ENCODE assay signal across 15 cellular contexts in genomic region chr17:45934044-45934979, GRCh38. TPM values are rescaled to one million over a fixed set of nuclear protein-coding genes. Genes with fewer than 3 reads are reported as not detected.
DNase-seq lines count a peak whose midpoint lies in the region; TF ChIP-seq lines count a peak whose summit lies in the region.
"Had no signal": no experiment of that assay in that cellular context is flagged by ENCODE, and none has a peak within 500 bp of the region (broad histone marks: within the 10 kb centered on the region; RNA-seq: fewer than 3 reads in every experiment).

No MANE protein-coding gene starts in this region.

- no peak overlapping the region for H2AFZ ChIP-seq in osteoblast (ENCODE audit: low read length)

- H3K9me3 ChIP-seq in osteoblast (ENCODE audit: low read depth, low read length): no peaks in the 10 kb centered on the region
- H3K9me3 ChIP-seq: A549, BE2C, HAP-1 had no signal

- DNase-seq in cerebellar cortex (ENCODE audit: low spot score): peak; percentile 29
- DNase-seq in osteoblast (ENCODE audit: insufficient read length, low spot score, missing footprints): peak; percentile 27
- no peak for DNase-seq in stimulated activated CD4-positive, alpha-beta T cell treated with anti-CD3 and anti-CD28 coated beads, Interleukin-4, amount 100 ng/mL, for 24 hours
- DNase-seq in HT-29 (ENCODE audit: low spot score): no peak
- no peak for DNase-seq in islet precursor cell
- DNase-seq: BE2C; CD8-positive, alpha-beta T cell; COR-L47; DMS153; DMS79 treated with DMSO at 0.1 percent for 48 hours; EL had no signal

- no peaks in the 10 kb centered on the region for H3K36me3 ChIP-seq in osteoblast (ENCODE audit: insufficient read depth, low read length)
- H3K36me3 ChIP-seq: BE2C, HAP-1 had no signal

- H3K4me2 ChIP-seq in osteoblast (ENCODE audit: insufficient read depth, low read length): no peak overlapping the region
- H3K4me2 ChIP-seq: A549 had no signal

- no peaks in the 10 kb centered on the region for H3K27me3 ChIP-seq in layer of hippocampus (ENCODE audit: control insufficient read depth, insufficient read depth, low read length)
- peaks cover 13% of the 10 kb centered on the region for H3K27me3 ChIP-seq in osteoblast (ENCODE audit: insufficient read depth, low read length)
- H3K27me3 ChIP-seq: BE2C had no signal

- H3K4me3 ChIP-seq in osteoblast (ENCODE audit: insufficient read depth, low read length): no peak overlapping the region
- H3K4me3 ChIP-seq: A549, HAP-1 had no signal

- H3K79me2 ChIP-seq in osteoblast (ENCODE audit: insufficient read depth, low read length): no peaks in the 10 kb centered on the region

- TF ChIP-seq CTCF in osteoblast (IDR thresholded peaks at IDR 0.05; ENCODE audit: extremely low read depth, low read depth, low read length): no peak

- H4K20me1 ChIP-seq in osteoblast (ENCODE audit: insufficient read depth, low read length): no peaks in the 10 kb centered on the region

- peak overlapping the region; percentile 18 for H3K27ac ChIP-seq in layer of hippocampus (ENCODE audit: low read depth, low read length)
- H3K27ac ChIP-seq in osteoblast (ENCODE audit: low read depth, low read length): no peak overlapping the region
- H3K27ac ChIP-seq in temporal lobe (ENCODE audit: low read depth, low read length): peak overlapping the region; percentile 48
- H3K27ac ChIP-seq: A549 had no signal

- no peaks in the 10 kb centered on the region for H3K4me1 ChIP-seq in osteoblast (ENCODE audit: insufficient read depth, low read length)
- H3K4me1 ChIP-seq: HAP-1 had no signal

RNA-seq across cellular contexts. Expression of gene MAPT, which starts 40.0 kb away (rescaled TPM):
- total RNA-seq in osteoblast (0.29 and 0.36 TPM in 2 replicates), temporal lobe (154 TPM)
- 0.08 and 0.44 TPM in 2 replicates for total RNA-seq in HT-29 (2014; rRNA removed; shearing (Covaris generic))

Comparison
In these comparisons a context has a peak if more than half of its experiments do, and no peak if none do; other contexts are left out.
1. DNase-seq: peak in cerebellar cortex (single experiment) and osteoblast (single experiment); none in stimulated activated CD4-positive, alpha-beta T cell treated with anti-CD3 and anti-CD28 coated beads, Interleukin-4, amount 100 ng/mL, for 24 hours (single experiment), HT-29 (single experiment) and islet precursor cell (single experiment).
2. RNA of gene MAPT, which starts 40.0 kb away (total RNA-seq): 154 TPM in temporal lobe (single experiment); 0.29 to 0.36 TPM in osteoblast and 0.08 to 0.44 TPM in HT-29; every median in the first group is over 100 times any median in the second.